In the genomic region with DNA sequence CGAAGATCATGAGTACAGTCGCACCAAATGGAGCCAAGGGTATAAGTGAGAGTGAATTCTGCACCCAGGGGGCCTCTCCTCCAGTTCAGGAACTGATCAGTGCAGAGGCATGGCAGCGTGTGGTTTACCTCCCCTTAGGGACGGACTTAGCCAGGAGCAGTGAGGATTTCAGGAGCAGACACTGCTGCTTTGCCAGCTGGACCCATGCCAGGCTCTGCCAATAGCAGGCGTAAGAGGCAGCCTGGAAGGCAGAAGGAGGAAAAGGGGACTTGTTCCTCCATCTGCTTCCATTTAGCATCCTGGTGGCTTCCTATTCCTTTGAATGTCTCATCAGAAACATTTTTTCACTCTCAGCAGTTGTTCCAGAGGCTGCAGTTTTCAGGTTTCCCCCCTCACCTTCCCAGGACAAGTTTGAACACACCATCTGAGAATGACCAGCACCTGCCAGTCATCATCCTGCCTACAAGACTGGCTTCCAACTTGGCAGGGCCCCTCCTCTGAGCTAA, we compare ENCODE assay signal across 11 cellular contexts.
A peak's percentile ranks its signal among the peaks of the same experiment; 100 is the strongest.
DNase-seq lines count a peak whose midpoint lies in the region; ATAC-seq and TF ChIP-seq lines count a peak whose summit lies in the region.
"Had no signal": no experiment of that assay in that cellular context is flagged by ENCODE, and none has a peak within 500 bp of the region (broad histone marks: within the 10 kb centered on the region; RNA-seq: fewer than 3 reads in every experiment).

No MANE protein-coding gene starts in this region.

- no peaks in the 10 kb centered on the region for H3K79me2 ChIP-seq in PC-9 (ENCODE audit: low read depth)

- peak; percentile 33 for DNase-seq in AG08395 (ENCODE audit: low spot score)
- DNase-seq in M059J (ENCODE audit: low read depth) = peak; percentile 70
- peak; percentile 50 to 79 (median 62) for DNase-seq in body of pancreas
- peak; percentile 50 for DNase-seq in lower lobe of right lung
- DNase-seq in activated gamma-delta T cell treated with Interleukin-2 at 50 U/mL for 16 hours = no peak
- DNase-seq in stimulated activated naive CD4-positive, alpha-beta T cell (lab: John Stamatoyannopoulos, UW) = no peak
- DNase-seq in PC-9 = no peak
- DNase-seq: activated CD4-positive, alpha-beta T cell treated with anti-CD3 and anti-CD28 coated beads, Interleukin-2, amount 50 U/mL, for 4 hours; stimulated activated CD4-positive, alpha-beta T cell treated with anti-CD3 and anti-CD28 coated beads, Interleukin-15, amount 100 ng/mL, for 24 hours had no signal

- H3K36me3 ChIP-seq in body of pancreas (replicated peaks in 1 of 2; ENCODE audit: insufficient read depth in 1 of 2, low read depth in 2 of 2) (no peaks in the 10 kb centered on the region), lower lobe of right lung (no peaks in the 10 kb centered on the region), PC-9 (ENCODE audit: low read depth) (no peaks in the 10 kb centered on the region)

- no peaks in the 10 kb centered on the region for H4K20me1 ChIP-seq in PC-9 (ENCODE audit: insufficient read depth)

- intact Hi-C loops in body of pancreas (cut with DNase I) (no loop called here), lower lobe of right lung (cut with DNase I) (no loop called here), PC-9 (cut with micrococcal nuclease; ENCODE audit: unreplicated experiment) (no loop called here)

- no peak overlapping the region for H3K27ac ChIP-seq in body of pancreas
- no peak overlapping the region for H3K27ac ChIP-seq in lower lobe of right lung
- no peak overlapping the region for H3K27ac ChIP-seq in PC-9

- H3K27me3 ChIP-seq in body of pancreas (no peaks in the 10 kb centered on the region), lower lobe of right lung (ENCODE audit: low read depth) (no peaks in the 10 kb centered on the region), PC-9 (ENCODE audit: insufficient read depth, low read depth) (no peaks in the 10 kb centered on the region)

- H2AFZ ChIP-seq in PC-9 = no peak overlapping the region

- H3K9me3 ChIP-seq in body of pancreas = no peaks in the 10 kb centered on the region
- no peaks in the 10 kb centered on the region for H3K9me3 ChIP-seq in lower lobe of right lung
- no peaks in the 10 kb centered on the region for H3K9me3 ChIP-seq in PC-9 (ENCODE audit: insufficient read depth, low read depth)

- CTCF ChIA-PET in PC-9 (lab: Charles Lee) = no interaction called here

- H3F3A ChIP-seq in PC-9 (ENCODE audit: insufficient read depth, low read depth) = no peaks in the 10 kb centered on the region

- POLR2A ChIA-PET in PC-9 (lab: Charles Lee; ENCODE audit: unreplicated experiment) = no interaction called here

- ATAC-seq in body of pancreas (no peak), lower lobe of right lung (no peak), HG02870 (IDR thresholded peaks at IDR 0.05; ENCODE audit: unreplicated experiment) (no peak)
- ATAC-seq: GM12878 had no signal

- H3K9me2 ChIP-seq in PC-9 (ENCODE audit: insufficient read depth) = no peaks in the 10 kb centered on the region

- TF ChIP-seq POLR2A in body of pancreas (IDR thresholded peaks at IDR 0.05) = no peak

- H3K4me2 ChIP-seq in PC-9 = no peak overlapping the region

- H3K4me3 ChIP-seq in body of pancreas = no peak overlapping the region
- no peak overlapping the region for H3K4me3 ChIP-seq in lower lobe of right lung
- H3K4me3 ChIP-seq in PC-9 = no peak overlapping the region
- H3K4me3 ChIP-seq: GM12878 had no signal

- no peaks in the 10 kb centered on the region for H3K4me1 ChIP-seq in body of pancreas
- no peaks in the 10 kb centered on the region for H3K4me1 ChIP-seq in lower lobe of right lung
- no peaks in the 10 kb centered on the region for H3K4me1 ChIP-seq in PC-9 (replicated peaks; ENCODE audit: insufficient read depth)

- TF ChIP-seq CTCF in body of pancreas (IDR thresholded peaks at IDR 0.05) (no peak), lower lobe of right lung (IDR thresholded peaks at IDR 0.05) (no peak), PC-9 (conservative IDR thresholded peaks at IDR 0.05) (no peak)

- 36 to 38% methylated on average over 5 of the region's 5 CpGs for WGBS in body of pancreas, 2 donors

- no TSS peak for BruUV-seq in PC-9 (replicated peaks; lab: Mats Ljungman, UMichigan)

Comparison
In these comparisons a context has a peak if more than half of its experiments do, and no peak if none do; other contexts are left out.
1. DNase-seq: peak in AG08395 (single experiment), M059J (single experiment), body of pancreas (4 of 4) and lower lobe of right lung (single experiment); none in activated gamma-delta T cell treated with Interleukin-2 at 50 U/mL for 16 hours (single experiment), stimulated activated naive CD4-positive, alpha-beta T cell (0 of 6) and PC-9 (0 of 2).